ENCODE assay signal across 22 cellular contexts in genomic region chr16:50500171-50500874, GRCh38. TPM values are rescaled to one million over a fixed set of nuclear protein-coding genes. Genes with fewer than 3 reads are reported as not detected.
"Had no signal": no experiment of that assay in that cellular context is flagged by ENCODE, and none has a peak within 500 bp of the region (broad histone marks: within the 10 kb centered on the region; RNA-seq: fewer than 3 reads in every experiment).

No MANE protein-coding gene starts in this region.

- H3K9ac ChIP-seq: parathyroid adenoma had no signal

- H3K4me3 ChIP-seq: lung, sigmoid colon, stomach, tibial nerve, upper lobe of right lung, uterus had no signal

- ATAC-seq: left lobe of liver; natural killer cell treated with Interleukin-12 subunit alpha and Interleukin-12 subunit beta and Interleukin-15 and Interleukin-18, amount 100 ng/mL, for 72 hours; stimulated activated effector memory CD8-positive, alpha-beta T cell treated with anti-CD3 and anti-CD28 coated beads, Interleukin-12 subunit alpha, Interleukin-12 subunit beta, amount 100 ng/mL, for 72 hours; upper lobe of right lung had no signal

- H3K9me3 ChIP-seq: neutrophil, sigmoid colon, upper lobe of right lung, uterus had no signal

- FAIRE-seq: colon, endometrium, frontal cortex, kidney had no signal

- H3K27ac ChIP-seq: neutrophil, parathyroid adenoma, stomach, tibial nerve, upper lobe of right lung, uterus had no signal

- H3K4me1 ChIP-seq: parathyroid adenoma, tibial nerve, upper lobe of right lung, uterus had no signal

- H3K36me3 ChIP-seq: neutrophil, sigmoid colon, stomach, tibial nerve, upper lobe of right lung, uterus had no signal

- DNase-seq: cerebellar nuclear complex; effector memory CD4-positive, alpha-beta T cell; erythroblast; kidney; stimulated activated CD4-positive, alpha-beta T cell treated with anti-CD3 and anti-CD28 coated beads, Interleukin-2, amount 100 ng/mL, for 24 hours; stimulated activated CD4-positive, alpha-beta T cell treated with anti-CD3 and anti-CD28 coated beads, Interleukin-4, amount 100 ng/mL, for 24 hours; stimulated activated naive CD4-positive, alpha-beta T cell treated with Interleukin-2 at 50 U/mL for 16 hours; stomach; upper lobe of right lung; uterus had no signal

- H3K27me3 ChIP-seq: neutrophil, sigmoid colon, stomach, tibial nerve, upper lobe of right lung, uterus had no signal

- H3K79me2 ChIP-seq: parathyroid adenoma had no signal

- H2AFZ ChIP-seq: parathyroid adenoma had no signal

RNA-seq across cellular contexts. Expression of gene NKD1, which starts 47.9 kb away (rescaled TPM):
- total RNA-seq: fibroblast of villous mesenchyme had no signal
